ENCODE assay signal across 8 cellular contexts in genomic region chr19:44684892-44685847, GRCh38. TPM values are rescaled to one million over a fixed set of nuclear protein-coding genes. Genes with fewer than 3 reads are reported as not detected.
DNase-seq lines count a peak whose midpoint lies in the region; ATAC-seq, FAIRE-seq and TF ChIP-seq lines count a peak whose summit lies in the region.

No MANE protein-coding gene starts in this region.

- H4K20me1 ChIP-seq in H1 (replicated peaks in 1 of 2; ENCODE audit: control insufficient read depth in 1 of 2, insufficient read depth in 2 of 2, low read length in 2 of 2) = no peaks in the 10 kb centered on the region

- H2BK15ac ChIP-seq in H1 (ENCODE audit: low read length) = 0 out of 2 replicates have a peak overlapping the region, but pooled peaks have one; percentile 9

- H3K18ac ChIP-seq in H1 (ENCODE audit: extremely low read depth, low read length) = no peak overlapping the region

- H3K4me3 Mint-ChIP-seq in CD8-positive, alpha-beta T cell = no peak overlapping the region
- H3K4me3 Mint-ChIP-seq in naive thymus-derived CD8-positive, alpha-beta T cell = peak overlapping the region in 8 of 10 donors; percentile 0 to 64 (median 18)
- no peak overlapping the region for H3K4me3 Mint-ChIP-seq in CD8-positive, alpha-beta memory T cell

- H3K27ac Mint-ChIP-seq in CD8-positive, alpha-beta T cell = no peak overlapping the region
- peak overlapping the region in 4 of 10 donors; percentile 12 to 46 (median 29) for H3K27ac Mint-ChIP-seq in naive thymus-derived CD8-positive, alpha-beta T cell
- H3K27ac Mint-ChIP-seq in CD8-positive, alpha-beta memory T cell = peak overlapping the region in 3 of 8 donors; percentile 6 to 69 (median 35)

- H3K4me1 ChIP-seq in CD8-positive, alpha-beta T cell (ENCODE audit: insufficient read depth, low read length) = peaks cover 9% of the 10 kb centered on the region
- peaks cover 0 to 6% (median 2%) of the 10 kb centered on the region in 4 experiments; a peak in 4 of 7 replicates for H3K4me1 ChIP-seq in H1 (replicated peaks in 1 of 4; ENCODE audit: control insufficient read depth in 3 of 4, insufficient read depth in 4 of 4, low read length in 3 of 4)
- peaks cover 5% of the 10 kb centered on the region for H3K4me1 ChIP-seq in CD8-positive, alpha-beta memory T cell (ENCODE audit: insufficient read depth, low read length)

- no peak overlapping the region for H4K5ac ChIP-seq in H1 (ENCODE audit: insufficient read length, low read depth, low read length)

- H3K9ac ChIP-seq in H1 (replicated peaks in 1 of 4; ENCODE audit: extremely low read depth in 1 of 4, low read depth in 3 of 4, low read length in 3 of 4) = no peak overlapping the region

- peak; percentile 23 for ATAC-seq in CD8-positive, alpha-beta T cell
- peak; percentile 36 to 47 for ATAC-seq in naive thymus-derived CD8-positive, alpha-beta T cell

- H3K9me3 ChIP-seq in CD8-positive, alpha-beta T cell (ENCODE audit: low read length) = no peaks in the 10 kb centered on the region
- H3K9me3 ChIP-seq in H1 (ENCODE audit: insufficient read depth in 2 of 2, low read depth in 1 of 2, low read length in 1 of 2) = no peaks in the 10 kb centered on the region
- no peaks in the 10 kb centered on the region for H3K9me3 ChIP-seq in CD8-positive, alpha-beta memory T cell (ENCODE audit: low read length)

- no peaks in the 10 kb centered on the region for H3K9me3 Mint-ChIP-seq in CD8-positive, alpha-beta T cell
- no peaks in the 10 kb centered on the region for H3K9me3 Mint-ChIP-seq in naive thymus-derived CD8-positive, alpha-beta T cell
- H3K9me3 Mint-ChIP-seq in CD8-positive, alpha-beta memory T cell = peaks cover 0 to 2% (median 0%) of the 10 kb centered on the region in 5 donors

- no peak overlapping the region for H3K4me2 ChIP-seq in H1 (ENCODE audit: insufficient read depth in 1 of 2, low read depth in 2 of 2, low read length in 2 of 2)

- no peaks in the 10 kb centered on the region for H3K36me3 ChIP-seq in CD8-positive, alpha-beta T cell (ENCODE audit: insufficient read depth, low read length)
- H3K36me3 ChIP-seq in H1 (ENCODE audit: control insufficient read depth in 2 of 4, insufficient read depth in 4 of 4, low read length in 3 of 4) = no peaks in the 10 kb centered on the region
- no peaks in the 10 kb centered on the region for H3K36me3 ChIP-seq in CD8-positive, alpha-beta memory T cell (ENCODE audit: insufficient read depth, low read length)

- no peak overlapping the region for H4K8ac ChIP-seq in H1 (ENCODE audit: extremely low read depth, insufficient read depth, low read length)

- peaks cover 8% of the 10 kb centered on the region for H3K4me1 Mint-ChIP-seq in CD8-positive, alpha-beta T cell (ENCODE audit: low read depth)
- H3K4me1 Mint-ChIP-seq in naive thymus-derived CD8-positive, alpha-beta T cell = peaks cover 19 to 41% (median 27%) of the 10 kb centered on the region in 4 donors
- peaks cover 5 to 11% (median 9%) of the 10 kb centered on the region in 3 donors for H3K4me1 Mint-ChIP-seq in CD8-positive, alpha-beta memory T cell

- POLR2A ChIA-PET in CD8-positive, alpha-beta T cell (lab: Charles Lee) = no interaction called here
- POLR2A ChIA-PET in H1 (lab: Charles Lee; ENCODE audit: partially characterized antibody) = no interaction called here
- POLR2A ChIA-PET in naive thymus-derived CD8-positive, alpha-beta T cell (lab: Charles Lee) = no interaction called here
- POLR2A ChIA-PET in CD8-positive, alpha-beta memory T cell (lab: Charles Lee) = no interaction called here

- no peaks in the 10 kb centered on the region; the same call in 1 of the 2 replicates for H3K23me2 ChIP-seq in H1 (ENCODE audit: low read depth, low read length)

- TF ChIP-seq POLR2A in H1 (IDR thresholded peaks at IDR 0.05; ENCODE audit: control extremely low read depth in 1 of 2, low read depth in 2 of 2, low read length in 2 of 2) = no peak

- no peak overlapping the region for H2AK5ac ChIP-seq in H1 (ENCODE audit: low read depth, low read length)

- peak overlapping the region; percentile 8 for H4K91ac ChIP-seq in H1 (replicated peaks; ENCODE audit: insufficient read length, low read length)

- H3K14ac ChIP-seq in H1 (ENCODE audit: insufficient read length) = no peak overlapping the region

- peak overlapping the region; percentile 96; the same call in 1 of the 2 replicates for H2BK12ac ChIP-seq in H1 (ENCODE audit: low read depth, low read length)

- H2BK20ac ChIP-seq in H1 (ENCODE audit: low read length) = peak overlapping the region; percentile 66

- no peak overlapping the region for H3K56ac ChIP-seq in H1 (replicated peaks; ENCODE audit: insufficient read length, low read depth, low read length)

- no peaks in the 10 kb centered on the region for H3K27me3 ChIP-seq in CD8-positive, alpha-beta T cell (ENCODE audit: insufficient read depth, low read length)
- H3K27me3 ChIP-seq in H1 (replicated peaks in 1 of 4; ENCODE audit: control insufficient read depth in 3 of 4, extremely low read depth in 1 of 4, insufficient read depth in 3 of 4, low read length in 3 of 4) = no peaks in the 10 kb centered on the region
- H3K27me3 ChIP-seq in CD8-positive, alpha-beta memory T cell (ENCODE audit: insufficient read depth, low read length, poor library complexity, severe bottlenecking) = no peaks in the 10 kb centered on the region

- no peaks in the 10 kb centered on the region for H3K79me1 ChIP-seq in H1 (ENCODE audit: low read depth, low read length)

- no peak overlapping the region for H3K27ac ChIP-seq in CD8-positive, alpha-beta T cell (ENCODE audit: low read depth, low read length)
- H3K27ac ChIP-seq in H1 (ENCODE audit: low read depth, low read length) = no peak overlapping the region
- H3K27ac ChIP-seq in CD8-positive, alpha-beta memory T cell (ENCODE audit: low read depth, low read length) = no peak overlapping the region

- H3K4me3 ChIP-seq in CD8-positive, alpha-beta T cell (ENCODE audit: low read depth, low read length) = no peak overlapping the region
- H3K4me3 ChIP-seq in H1 (ENCODE audit: extremely low read depth in 1 of 4, insufficient read depth in 2 of 4, low read depth in 3 of 4, low read length in 4 of 4) = no peak overlapping the region
- H3K4me3 ChIP-seq in CD8-positive, alpha-beta memory T cell (ENCODE audit: low read length) = no peak overlapping the region

- no peaks in the 10 kb centered on the region for H3K79me2 ChIP-seq in H1 (ENCODE audit: control insufficient read depth in 1 of 2, insufficient read depth in 2 of 2, low read length in 2 of 2)

- 83% methylated on average over 23 of the region's 25 CpGs; no CpG with 5 or more reads in 1 of the 2 experiments for WGBS in H1 (ENCODE audit: extremely low coverage in 1 of 2, insufficient coverage in 1 of 2, insufficient read length in 1 of 2, insufficient replicate concordance in 2 of 2, low coverage in 1 of 2, low lambda C conversion rate in 2 of 2, missing lambda C conversion rate in 1 of 2), 2 experiments

- CTCF ChIA-PET in CD8-positive, alpha-beta T cell (lab: Charles Lee) = no interaction called here
- CTCF ChIA-PET in H1 (lab: Charles Lee; ENCODE audit: partially characterized antibody) = interaction anchor here (0.6 to 1.3 kb wide), 8 partner anchors 9 to 114 kb away, joined by 3 to 6 read pairs (median 3); no protein-coding TSS in a partner anchor
- CTCF ChIA-PET in CD8-positive, alpha-beta memory T cell (lab: Charles Lee) = no interaction called here

- no peak overlapping the region; the same call in 1 of the 2 replicates for H2BK5ac ChIP-seq in H1 (ENCODE audit: low read depth, low read length)

- TF ChIP-seq RAD21 in H1 (IDR thresholded peaks at IDR 0.05 in 1 of 2, conservative IDR thresholded peaks at IDR 0.05 in 1 of 2; ENCODE audit: low read depth in 2 of 2, low read length in 2 of 2) = no peak

- no peak for TF ChIP-seq CTCF in CD8-positive, alpha-beta T cell (IDR thresholded peaks at IDR 0.05)
- TF ChIP-seq CTCF in H1 (IDR thresholded peaks at IDR 0.05; ENCODE audit: control extremely low read depth in 1 of 3, insufficient read depth in 1 of 3, low read depth in 1 of 3, low read length in 3 of 3) = no peak

- H3K23ac ChIP-seq in H1 (ENCODE audit: insufficient read length) = no peak overlapping the region

- H2AFZ ChIP-seq in H1 (ENCODE audit: low read length) = no peak overlapping the region

- DNase-seq in CD8-positive, alpha-beta T cell = no peak
- DNase-seq in NCI-H460 (ENCODE audit: extremely low read depth, low read depth) (peak; percentile 88), H1 (ENCODE audit: low read depth in 1 of 2, low spot score in 2 of 2) (no peak), DMS 273 (lab: John Stamatoyannopoulos, UW; ENCODE audit: unreplicated experiment) (no peak), occipital lobe (lab: John Stamatoyannopoulos, UW) (no peak)
- DNase-seq in naive thymus-derived CD8-positive, alpha-beta T cell = no peak
- no peak for DNase-seq in effector CD4-positive, alpha-beta T cell
- no peak for DNase-seq in CD8-positive, alpha-beta memory T cell

- no peak overlapping the region for H2BK120ac ChIP-seq in H1 (replicated peaks; ENCODE audit: low read depth, low read length)

- no peak for TF ChIP-seq EP300 in H1 (IDR thresholded peaks at IDR 0.05; ENCODE audit: borderline replicate concordance in 1 of 2, low read depth in 2 of 2, low read length in 2 of 2)

- no peak overlapping the region for H3K4ac ChIP-seq in H1 (replicated peaks; ENCODE audit: insufficient read length, low read depth, low read length)

- no peak for FAIRE-seq in H1 (lab: Jason Lieb, UNC)

- intact Hi-C loops in CD8-positive, alpha-beta T cell (cut with DNase I, micrococcal nuclease) = loop anchor here in 1 of 2 experiments (5.0 kb wide), 1 partner anchor 267 kb away; no protein-coding TSS in a partner anchor

- no peaks in the 10 kb centered on the region for H3K36me3 Mint-ChIP-seq in CD8-positive, alpha-beta T cell
- no peaks in the 10 kb centered on the region for H3K36me3 Mint-ChIP-seq in naive thymus-derived CD8-positive, alpha-beta T cell
- H3K36me3 Mint-ChIP-seq in CD8-positive, alpha-beta memory T cell = no peaks in the 10 kb centered on the region

- H3K27me3 Mint-ChIP-seq in CD8-positive, alpha-beta T cell (ENCODE audit: low read depth) = peaks cover 16% of the 10 kb centered on the region
- H3K27me3 Mint-ChIP-seq in naive thymus-derived CD8-positive, alpha-beta T cell = peaks cover 0 to 17% (median 3%) of the 10 kb centered on the region in 5 donors
- H3K27me3 Mint-ChIP-seq in CD8-positive, alpha-beta memory T cell = peaks cover 5 to 32% of the 10 kb centered on the region in 2 donors

RNA-seq across cellular contexts. Expression of gene CEACAM16, which starts 13.8 kb away (rescaled TPM):
- not detected for total RNA-seq in CD8-positive, alpha-beta T cell
- total RNA-seq in NCI-H460 (2014; rRNA removed; shearing (Covaris generic)) = not detected in 2 replicates
- polyA plus RNA-seq in NCI-H460 (2014; cell fraction: nucleus; rRNA removed) = not detected in 2 replicates
- total RNA-seq in H1 (2021; fragmentation: NEBNext Ultra II Directional; extraction: Animal tissue kit (Norgen Biotek cat#: 25700)) = not detected in 2 replicates
- polyA plus RNA-seq in H1 (2011; rRNA removed) = not detected in 2 replicates
- polyA plus RNA-seq in H1 (2011; cell fraction: cytosol; rRNA removed) = not detected
- polyA plus RNA-seq in H1 (2011; cell fraction: nucleus; rRNA removed) = not detected
- not detected in 4 replicates for polyA plus RNA-seq in H1 (2012, experiment 1 of 2)
- polyA plus RNA-seq in H1 (2012, experiment 2 of 2) = not detected
- polyA plus RNA-seq in H1 (2013, experiment 1 of 2) = not detected
- not detected for polyA plus RNA-seq in H1 (2013, experiment 2 of 2)
- polyA minus RNA-seq in H1 (2011; rRNA and poly(A)+ RNA removed) = not detected in 2 replicates
- polyA minus RNA-seq in H1 (2011; cell fraction: cytosol; rRNA and poly(A)+ RNA removed) = not detected
- not detected for polyA minus RNA-seq in H1 (2011; cell fraction: nucleus; rRNA and poly(A)+ RNA removed)
- not detected for total RNA-seq in naive thymus-derived CD8-positive, alpha-beta T cell
- polyA plus RNA-seq in naive thymus-derived CD8-positive, alpha-beta T cell = not detected
- not detected for total RNA-seq in CD8-positive, alpha-beta memory T cell
- polyA plus RNA-seq in CD8-positive, alpha-beta memory T cell = not detected
- not detected for total RNA-seq in occipital lobe

RNA-seq across cellular contexts. Expression of gene CEACAM19, which starts 13.9 kb away (rescaled TPM):
- total RNA-seq in CD8-positive, alpha-beta T cell = under 1 TPM; 0.25 to 0.81 TPM
- 0.46 and 0.59 TPM in 2 replicates for total RNA-seq in NCI-H460 (2014; rRNA removed; shearing (Covaris generic))
- polyA plus RNA-seq in NCI-H460 (2014; cell fraction: nucleus; rRNA removed) = 0.57 and 1.2 TPM in 2 replicates
- 2.7 and 3.1 TPM in 2 replicates for total RNA-seq in H1 (2021; fragmentation: NEBNext Ultra II Directional; extraction: Animal tissue kit (Norgen Biotek cat#: 25700))
- 3.4 and 4.0 TPM in 2 replicates for polyA plus RNA-seq in H1 (2011; rRNA removed)
- 2.4 TPM for polyA plus RNA-seq in H1 (2011; cell fraction: cytosol; rRNA removed)
- polyA plus RNA-seq in H1 (2011; cell fraction: nucleus; rRNA removed) = 10.2 TPM
- 2.8 to 5.3 TPM (median 3.6 TPM) in 4 replicates for polyA plus RNA-seq in H1 (2012, experiment 1 of 2)
- 1.6 TPM for polyA plus RNA-seq in H1 (2012, experiment 2 of 2)
- 1.9 TPM for polyA plus RNA-seq in H1 (2013, experiment 1 of 2)
- polyA plus RNA-seq in H1 (2013, experiment 2 of 2) = 1.6 TPM
- polyA minus RNA-seq in H1 (2011; rRNA and poly(A)+ RNA removed) = 1.5 and 4.7 TPM in 2 replicates
- 2.1 TPM for polyA minus RNA-seq in H1 (2011; cell fraction: cytosol; rRNA and poly(A)+ RNA removed)
- polyA minus RNA-seq in H1 (2011; cell fraction: nucleus; rRNA and poly(A)+ RNA removed) = 3.5 TPM
- 1 to 10 TPM; 1.9 to 3.6 TPM for total RNA-seq in naive thymus-derived CD8-positive, alpha-beta T cell
- polyA plus RNA-seq in naive thymus-derived CD8-positive, alpha-beta T cell = under 1 TPM in 1 of 3 donors, not detected in 2; 0.14 TPM
- under 1 TPM; 0.18 to 0.24 TPM for total RNA-seq in CD8-positive, alpha-beta memory T cell
- polyA plus RNA-seq in CD8-positive, alpha-beta memory T cell = not detected
- 2.0 TPM for total RNA-seq in occipital lobe

RNA-seq across cellular contexts. Expression of gene PVR, which starts 41.5 kb away (rescaled TPM):
- 1 to 10 TPM in 1 of 2 experiments, under 1 TPM in 1; 0.95 to 1.1 TPM for total RNA-seq in CD8-positive, alpha-beta T cell
- 49.8 and 50.1 TPM in 2 replicates for total RNA-seq in NCI-H460 (2014; rRNA removed; shearing (Covaris generic))
- 61.5 and 77.6 TPM in 2 replicates for polyA plus RNA-seq in NCI-H460 (2014; cell fraction: nucleus; rRNA removed)
- total RNA-seq in H1 (2021; fragmentation: NEBNext Ultra II Directional; extraction: Animal tissue kit (Norgen Biotek cat#: 25700)) = 13.3 and 14.1 TPM in 2 replicates
- polyA plus RNA-seq in H1 (2011; rRNA removed) = 14.8 and 16.9 TPM in 2 replicates
- polyA plus RNA-seq in H1 (2011; cell fraction: cytosol; rRNA removed) = 14.8 TPM
- polyA plus RNA-seq in H1 (2011; cell fraction: nucleus; rRNA removed) = 25.2 TPM
- 10.3 to 14.0 TPM (median 11.6 TPM) in 4 replicates for polyA plus RNA-seq in H1 (2012, experiment 1 of 2)
- 6.8 TPM for polyA plus RNA-seq in H1 (2012, experiment 2 of 2)
- polyA plus RNA-seq in H1 (2013, experiment 1 of 2) = 12.7 TPM
- polyA plus RNA-seq in H1 (2013, experiment 2 of 2) = 13.7 TPM
- polyA minus RNA-seq in H1 (2011; rRNA and poly(A)+ RNA removed) = 22.1 and 22.5 TPM in 2 replicates
- polyA minus RNA-seq in H1 (2011; cell fraction: cytosol; rRNA and poly(A)+ RNA removed) = 9.8 TPM
- 27.4 TPM for polyA minus RNA-seq in H1 (2011; cell fraction: nucleus; rRNA and poly(A)+ RNA removed)
- total RNA-seq in naive thymus-derived CD8-positive, alpha-beta T cell = 1 to 10 TPM; 3.7 to 3.8 TPM
- 1 to 10 TPM in 1 of 3 donors, under 1 TPM in 2; 0.11 to 1.4 (median 0.37) TPM for polyA plus RNA-seq in naive thymus-derived CD8-positive, alpha-beta T cell
- total RNA-seq in CD8-positive, alpha-beta memory T cell = 1 to 10 TPM; 5.2 to 5.3 TPM
- 0.56 TPM for polyA plus RNA-seq in CD8-positive, alpha-beta memory T cell
- 26.5 TPM for total RNA-seq in occipital lobe

Comparison
In these comparisons a context has a peak if more than half of its experiments do, and no peak if none do; other contexts are left out.
1. H3K4me3 Mint-ChIP-seq: peak in naive thymus-derived CD8-positive, alpha-beta T cell (8 of 10); none in CD8-positive, alpha-beta T cell (single experiment) and CD8-positive, alpha-beta memory T cell (0 of 7).